In the genomic region with DNA sequence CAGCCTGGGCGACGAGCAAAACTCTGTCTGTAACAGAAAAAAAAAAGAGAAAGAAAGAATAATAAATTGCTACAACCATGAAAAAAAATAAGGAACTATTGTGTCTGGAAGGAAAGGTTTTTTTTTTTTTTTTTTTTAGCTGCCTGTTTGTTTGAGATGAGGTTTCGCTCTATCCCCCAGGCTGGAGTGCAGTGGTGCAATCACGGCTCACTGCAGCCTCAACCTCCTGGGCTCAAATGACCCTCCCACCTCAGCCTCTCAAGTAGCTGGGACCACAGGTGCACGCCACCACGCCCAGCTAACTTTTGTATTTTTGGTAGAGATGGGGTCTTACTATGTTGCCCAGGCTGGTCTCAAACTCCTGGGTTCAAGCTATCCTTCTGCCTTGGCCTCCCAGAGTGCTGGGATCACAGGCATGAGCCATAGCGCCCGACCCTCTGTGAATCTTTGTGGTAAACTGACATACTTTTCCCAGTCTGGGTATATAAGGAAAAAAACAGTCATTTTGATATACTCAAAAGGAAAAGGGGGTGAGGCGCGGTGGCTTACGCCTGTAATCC, we compare ENCODE assay signal across 8 cellular contexts. TPM values are rescaled to one million over a fixed set of nuclear protein-coding genes. Genes with fewer than 3 reads are reported as not detected.
DNase-seq lines count a peak whose midpoint lies in the region; ATAC-seq and TF ChIP-seq lines count a peak whose summit lies in the region.
"Not testable (repeated sequence)": the region's sequence is repeated elsewhere in the genome, so short reads cannot be mapped to it uniquely, and the experiment has no call there.

No MANE protein-coding gene starts in this region.

- H3K36me3 ChIP-seq in BLaER1 treated with 17β-estradiol and CSF1 and Interleukin-3, amounts not matched to agents 10 nM and 100 nM = peaks cover 0 to 37% (median 16%) of the 10 kb centered on the region in 11 experiments; a peak in 16 of 22 replicates
- H3K36me3 ChIP-seq in Peyer's patch, left lung, sigmoid colon, upper lobe of left lung: not testable (repeated sequence)

- intact Hi-C loops in left lung (cut with DNase I) = not testable (repeated sequence)
- intact Hi-C loops in sigmoid colon (cut with DNase I) = loop anchor here (5.0 kb wide), 1 partner anchor 75 kb away; a partner anchor contains a TSS

- H3K27me3 ChIP-seq in BLaER1 treated with 17β-estradiol and CSF1 and Interleukin-3, amounts not matched to agents 10 nM and 100 nM; Peyer's patch; left lung; sigmoid colon; upper lobe of left lung: not testable (repeated sequence)

- peaks cover 42% of the 10 kb centered on the region for H3K4me1 Mint-ChIP-seq in HFFc6 (ENCODE audit: low read depth)
- peaks cover 62% of the 10 kb centered on the region for H3K4me1 Mint-ChIP-seq in activated CD8-positive, alpha-beta T cell treated with anti-CD3 and anti-CD28 coated beads, Interleukin-2, amount 10 ng/mL, durations not matched to agents 7 days and 5 days (ENCODE audit: low read depth)
- peaks cover 59 to 61% of the 10 kb centered on the region in 2 donors for H3K4me1 Mint-ChIP-seq in effector memory CD8-positive, alpha-beta T cell (ENCODE audit: low read depth in 2 of 2)

- not testable (repeated sequence) for H3K4me3 Mint-ChIP-seq in HFFc6; activated CD8-positive, alpha-beta T cell treated with anti-CD3 and anti-CD28 coated beads, Interleukin-2, amount 10 ng/mL, durations not matched to agents 7 days and 5 days
- H3K4me3 Mint-ChIP-seq in effector memory CD8-positive, alpha-beta T cell = peak overlapping the region; percentile 48 to 99

- H3K4me1 ChIP-seq in BLaER1 treated with 17β-estradiol and CSF1 and Interleukin-3, amounts not matched to agents 10 nM and 100 nM = peaks cover 66 to 85% (median 71%) of the 10 kb centered on the region in 10 experiments
- peaks cover 0 to 80% (median 44%) of the 10 kb centered on the region in 4 donors for H3K4me1 ChIP-seq in Peyer's patch
- peaks cover 30 to 86% of the 10 kb centered on the region in 2 donors for H3K4me1 ChIP-seq in left lung
- H3K4me1 ChIP-seq in sigmoid colon = peaks cover 0 to 88% (median 77%) of the 10 kb centered on the region in 4 donors
- peaks cover 63 to 88% (median 74%) of the 10 kb centered on the region in 4 donors for H3K4me1 ChIP-seq in upper lobe of left lung

- peak overlapping the region in 8 of 10 experiments; percentile 81 to 98 (median 92); a peak in 14 of 20 replicates for H3K4me3 ChIP-seq in BLaER1 treated with 17β-estradiol and CSF1 and Interleukin-3, amounts not matched to agents 10 nM and 100 nM
- H3K4me3 ChIP-seq in Peyer's patch, left lung, sigmoid colon, upper lobe of left lung: not testable (repeated sequence)

- peak overlapping the region; percentile 84 to 97 (median 93); a peak in 18 of 22 replicates for H3K9ac ChIP-seq in BLaER1 treated with 17β-estradiol and CSF1 and Interleukin-3, amounts not matched to agents 10 nM and 100 nM

- DNase-seq in HFFc6; Peyer's patch; activated CD8-positive, alpha-beta T cell treated with anti-CD3 and anti-CD28 coated beads, Interleukin-2, amount 10 ng/mL, durations not matched to agents 7 days and 5 days; effector memory CD8-positive, alpha-beta T cell; left lung; sigmoid colon; upper lobe of left lung: not testable (repeated sequence)

- peaks cover 11% of the 10 kb centered on the region for H3K36me3 Mint-ChIP-seq in HFFc6 (ENCODE audit: low read depth)
- H3K36me3 Mint-ChIP-seq in activated CD8-positive, alpha-beta T cell treated with anti-CD3 and anti-CD28 coated beads, Interleukin-2, amount 10 ng/mL, durations not matched to agents 7 days and 5 days (ENCODE audit: low read depth) = peaks cover 63% of the 10 kb centered on the region
- H3K36me3 Mint-ChIP-seq in effector memory CD8-positive, alpha-beta T cell (ENCODE audit: insufficient read depth) = peaks cover 57% of the 10 kb centered on the region

- not testable (repeated sequence) for TF ChIP-seq EP300 in sigmoid colon (IDR thresholded peaks at IDR 0.05); upper lobe of left lung (IDR thresholded peaks at IDR 0.05)

- H3K27ac ChIP-seq in BLaER1 treated with 17β-estradiol and CSF1 and Interleukin-3, amounts not matched to agents 10 nM and 100 nM = peak overlapping the region; percentile 90 to 99 (median 94)
- H3K27ac ChIP-seq in Peyer's patch = peak overlapping the region in 3 of 4 donors; percentile 15 to 99 (median 63)
- H3K27ac ChIP-seq in left lung = peak overlapping the region; percentile 91 to 96
- H3K27ac ChIP-seq in sigmoid colon = peak overlapping the region; percentile 88 to 99 (median 93)
- peak overlapping the region; percentile 89 to 96 (median 92) for H3K27ac ChIP-seq in upper lobe of left lung

- 88 to 96% methylated on average over 11 of the region's 11 CpGs for WGBS in sigmoid colon, 2 donors
- 79 to 90% methylated on average over 11 of the region's 11 CpGs for WGBS in upper lobe of left lung, 2 donors

- not testable (repeated sequence) for TF ChIP-seq POLR2A in Peyer's patch (IDR thresholded peaks at IDR 0.05); sigmoid colon (IDR thresholded peaks at IDR 0.05); upper lobe of left lung (IDR thresholded peaks at IDR 0.05)

- H3K9me3 ChIP-seq in BLaER1 treated with 17β-estradiol and CSF1 and Interleukin-3, amounts not matched to agents 10 nM and 100 nM (replicated peaks in 1 of 11); Peyer's patch; left lung; sigmoid colon; upper lobe of left lung: not testable (repeated sequence)

- H3K9me3 Mint-ChIP-seq in HFFc6; activated CD8-positive, alpha-beta T cell treated with anti-CD3 and anti-CD28 coated beads, Interleukin-2, amount 10 ng/mL, durations not matched to agents 7 days and 5 days (ENCODE audit: insufficient read depth); effector memory CD8-positive, alpha-beta T cell: not testable (repeated sequence)

- CTCF ChIA-PET in activated CD8-positive, alpha-beta T cell treated with anti-CD3 and anti-CD28 coated beads, Interleukin-2, amount 10 ng/mL, durations not matched to agents 7 days and 5 days (lab: Charles Lee) = interaction anchor here (1.3 to 4.5 kb wide), 4 partner anchors 7 to 228 kb away, joined by 3 to 22 read pairs (median 6); no protein-coding TSS in a partner anchor

- H3K4me2 ChIP-seq in BLaER1 treated with 17β-estradiol and CSF1 and Interleukin-3, amounts not matched to agents 10 nM and 100 nM = peak overlapping the region; percentile 89 to 100 (median 99)

- H4K20me1 ChIP-seq in BLaER1 treated with 17β-estradiol and CSF1 and Interleukin-3, amounts not matched to agents 10 nM and 100 nM = peaks cover 0 to 43% (median 2%) of the 10 kb centered on the region in 11 experiments; a peak in 9 of 22 replicates

- peaks cover 13% of the 10 kb centered on the region; the same call in 1 of the 2 replicates for H3K27me3 Mint-ChIP-seq in HFFc6 (ENCODE audit: insufficient read depth)
- H3K27me3 Mint-ChIP-seq in activated CD8-positive, alpha-beta T cell treated with anti-CD3 and anti-CD28 coated beads, Interleukin-2, amount 10 ng/mL, durations not matched to agents 7 days and 5 days (ENCODE audit: low read depth); effector memory CD8-positive, alpha-beta T cell: not testable (repeated sequence)

- POLR2A ChIA-PET in activated CD8-positive, alpha-beta T cell treated with anti-CD3 and anti-CD28 coated beads, Interleukin-2, amount 10 ng/mL, durations not matched to agents 7 days and 5 days (lab: Charles Lee) = interaction anchor here (0.9 to 7.1 kb wide), 3 partner anchors 7 to 42 kb away, joined by 3 to 93 read pairs (median 5); no protein-coding TSS in a partner anchor

- ATAC-seq in activated CD8-positive, alpha-beta T cell treated with anti-CD3 and anti-CD28 coated beads, Interleukin-2, amount 10 ng/mL, durations not matched to agents 7 days and 5 days; effector memory CD8-positive, alpha-beta T cell (replicated peaks); left lung; upper lobe of left lung (ENCODE audit: low FRiP score in 2 of 2): not testable (repeated sequence)

- TF ChIP-seq CTCF in HFFc6 (IDR thresholded peaks at IDR 0.05); Peyer's patch (IDR thresholded peaks at IDR 0.05); left lung (IDR thresholded peaks at IDR 0.05); sigmoid colon (IDR thresholded peaks at IDR 0.05); upper lobe of left lung (IDR thresholded peaks at IDR 0.05): not testable (repeated sequence)

- peak overlapping the region; percentile 36; the same call in 1 of the 2 replicates for H3K27ac Mint-ChIP-seq in HFFc6
- H3K27ac Mint-ChIP-seq in activated CD8-positive, alpha-beta T cell treated with anti-CD3 and anti-CD28 coated beads, Interleukin-2, amount 10 ng/mL, durations not matched to agents 7 days and 5 days = peak overlapping the region; percentile 57
- not testable (repeated sequence) for H3K27ac Mint-ChIP-seq in effector memory CD8-positive, alpha-beta T cell

RNA-seq across cellular contexts. Expression of a gene that starts 4.1 kb away (rescaled TPM):
- total RNA-seq in HFFc6 (2021; fragmentation: NEBNext Ultra II Directional; extraction: Animal tissue kit (Norgen Biotek cat#: 25700)) = 10 to 100 TPM; 47.1 to 52.6 (median 51.2) TPM
- 10 to 100 TPM; 32.6 to 55.3 (median 35.1) TPM for total RNA-seq in Peyer's patch
- 100 to 1,000 TPM; 235 to 240 TPM for total RNA-seq in activated CD8-positive, alpha-beta T cell treated with anti-CD3 and anti-CD28 coated beads, Interleukin-2, amount 10 ng/mL, durations not matched to agents 7 days and 5 days
- 100 to 1,000 TPM in 1 of 2 donors, 10 to 100 TPM in 1; 59.1 to 105 TPM for total RNA-seq in left lung
- 10 to 100 TPM; 25.7 to 65.4 (median 32.0) TPM for total RNA-seq in sigmoid colon
- polyA plus RNA-seq in sigmoid colon = 10 to 100 TPM; 14.4 to 36.1 (median 14.6) TPM
- 100 to 1,000 TPM in 1 of 6 donors, 10 to 100 TPM in 5; 35.4 to 107 (median 60.7) TPM for total RNA-seq in upper lobe of left lung

RNA-seq across cellular contexts. Expression of a gene that starts 4.7 kb away (rescaled TPM):
- 1 to 10 TPM in 5 of 6 experiments, under 1 TPM in 1; 0.68 to 1.9 (median 1.5) TPM for total RNA-seq in HFFc6 (2021; fragmentation: NEBNext Ultra II Directional; extraction: Animal tissue kit (Norgen Biotek cat#: 25700))
- total RNA-seq in Peyer's patch (1 to 10 TPM; 1.3 to 9.9 (median 3.8) TPM), left lung (1 to 10 TPM; 2.6 to 5.2 TPM), sigmoid colon (1 to 10 TPM; 2.3 to 6.0 (median 4.6) TPM), upper lobe of left lung (10 to 100 TPM in 2 of 6 donors, 1 to 10 TPM in 3, under 1 TPM in 1; 0.59 to 61.8 (median 6.4) TPM)
- 1 to 10 TPM; 8.7 to 9.5 TPM for total RNA-seq in activated CD8-positive, alpha-beta T cell treated with anti-CD3 and anti-CD28 coated beads, Interleukin-2, amount 10 ng/mL, durations not matched to agents 7 days and 5 days
- 1 to 10 TPM; 2.4 to 8.5 (median 3.5) TPM for polyA plus RNA-seq in sigmoid colon

RNA-seq across cellular contexts. Expression of a gene that starts 41.0 kb away (rescaled TPM):
- 10 to 100 TPM; 61.5 to 82.9 (median 65.2) TPM for total RNA-seq in HFFc6 (2021; fragmentation: NEBNext Ultra II Directional; extraction: Animal tissue kit (Norgen Biotek cat#: 25700))
- total RNA-seq in Peyer's patch = 100 to 1,000 TPM; 119 to 253 (median 192) TPM
- total RNA-seq in activated CD8-positive, alpha-beta T cell treated with anti-CD3 and anti-CD28 coated beads, Interleukin-2, amount 10 ng/mL, durations not matched to agents 7 days and 5 days = 100 to 1,000 TPM; 332 to 348 TPM
- total RNA-seq in left lung = 100 to 1,000 TPM; 238 to 291 TPM
- 100 to 1,000 TPM in 3 of 4 donors, 10 to 100 TPM in 1; 83.1 to 124 (median 107) TPM for total RNA-seq in sigmoid colon
- 100 to 1,000 TPM; 121 to 157 (median 129) TPM for polyA plus RNA-seq in sigmoid colon
- 100 to 1,000 TPM; 200 to 397 (median 264) TPM for total RNA-seq in upper lobe of left lung

RNA-seq across cellular contexts. Expression of a gene that starts 59.3 kb away (rescaled TPM):
- total RNA-seq in HFFc6 (2021; fragmentation: NEBNext Ultra II Directional; extraction: Animal tissue kit (Norgen Biotek cat#: 25700)) = 100 to 1,000 TPM; 139 to 169 (median 151) TPM
- total RNA-seq in Peyer's patch = 100 to 1,000 TPM; 104 to 136 (median 122) TPM
- total RNA-seq in activated CD8-positive, alpha-beta T cell treated with anti-CD3 and anti-CD28 coated beads, Interleukin-2, amount 10 ng/mL, durations not matched to agents 7 days and 5 days = 100 to 1,000 TPM in 1 of 2 experiments, 10 to 100 TPM in 1; 91.5 to 100 TPM
- total RNA-seq in left lung = 100 to 1,000 TPM; 109 to 128 TPM
- total RNA-seq in sigmoid colon = 10 to 100 TPM; 43.1 to 83.1 (median 51.2) TPM
- 100 to 1,000 TPM in 1 of 3 donors, 10 to 100 TPM in 2; 47.4 to 127 (median 72.6) TPM for polyA plus RNA-seq in sigmoid colon
- 100 to 1,000 TPM in 5 of 6 donors, 10 to 100 TPM in 1; 73.5 to 180 (median 115) TPM for total RNA-seq in upper lobe of left lung
